ENCODE assay signal across 19 cellular contexts in genomic region chr3:66644549-66644948, GRCh38.
"Had no signal": no experiment of that assay in that cellular context is flagged by ENCODE, and none has a peak within 500 bp of the region (broad histone marks: within the 10 kb centered on the region; RNA-seq: fewer than 3 reads in every experiment).

No MANE protein-coding gene starts in this region.

- H3K4me1 Mint-ChIP-seq: activated B cell treated with CpG ODN at 0.5 μM for 24 hours; activated CD4-positive, alpha-beta T cell treated with anti-CD3 and anti-CD28 coated beads, Interleukin-2, amount 10 ng/mL, durations not matched to agents 24 days and 14 days; activated naive CD8-positive, alpha-beta T cell treated with anti-CD3 and anti-CD28 coated beads, Interleukin-2, amount 10 ng/mL, durations not matched to agents 7 days and 5 days; central memory CD8-positive, alpha-beta T cell had no signal

- DNase-seq: activated B cell treated with CpG ODN at 0.5 μM for 24 hours; activated CD4-positive, alpha-beta T cell treated with anti-CD3 and anti-CD28 coated beads, Interleukin-2, amount 10 ng/mL, durations not matched to agents 24 days and 14 days; activated CD8-positive, alpha-beta memory T cell treated with anti-CD3 and anti-CD28 coated beads for 24 hours; activated naive CD4-positive, alpha-beta T cell; activated naive CD8-positive, alpha-beta T cell treated with anti-CD3 and anti-CD28 coated beads, Interleukin-2, amount 10 ng/mL, durations not matched to agents 7 days and 5 days; anterior cingulate cortex; brain microvascular endothelial cell; effector CD4-positive, alpha-beta T cell; foreskin keratinocyte; midbrain; pancreas; sigmoid colon; spleen; stimulated activated CD4-positive, alpha-beta T cell treated with anti-CD3 and anti-CD28 coated beads, Interleukin-1b, Interleukin-23, amount 100 ng/mL, for 48 hours; T-helper 2 cell; thyroid gland; uterus had no signal

- ATAC-seq: foreskin keratinocyte had no signal

- H3K27me3 ChIP-seq: brain microvascular endothelial cell, foreskin keratinocyte, pancreas, sigmoid colon, spleen, thyroid gland, uterus had no signal

- H3K4me3 ChIP-seq: coronary artery, pancreas, sigmoid colon, spleen, thyroid gland, uterus had no signal

- H3K9me3 Mint-ChIP-seq: activated CD4-positive, alpha-beta T cell treated with anti-CD3 and anti-CD28 coated beads, Interleukin-2, amount 10 ng/mL, durations not matched to agents 24 days and 14 days; activated naive CD8-positive, alpha-beta T cell treated with anti-CD3 and anti-CD28 coated beads, Interleukin-2, amount 10 ng/mL, durations not matched to agents 7 days and 5 days had no signal

- H3K36me3 ChIP-seq: brain microvascular endothelial cell, pancreas, sigmoid colon, spleen, thyroid gland, uterus had no signal

- H3K27ac ChIP-seq: brain microvascular endothelial cell, coronary artery, foreskin keratinocyte, pancreas, sigmoid colon, spleen, thyroid gland, uterus had no signal

- H3K4me1 ChIP-seq: foreskin keratinocyte, pancreas, sigmoid colon, spleen, thyroid gland, uterus had no signal

- H3K27ac Mint-ChIP-seq: activated B cell treated with CpG ODN at 0.5 μM for 24 hours; activated CD4-positive, alpha-beta T cell treated with anti-CD3 and anti-CD28 coated beads, Interleukin-2, amount 10 ng/mL, durations not matched to agents 24 days and 14 days; activated naive CD8-positive, alpha-beta T cell treated with anti-CD3 and anti-CD28 coated beads, Interleukin-2, amount 10 ng/mL, durations not matched to agents 7 days and 5 days had no signal

- H3K4me3 Mint-ChIP-seq: activated B cell treated with CpG ODN at 0.5 μM for 24 hours; activated CD4-positive, alpha-beta T cell treated with anti-CD3 and anti-CD28 coated beads, Interleukin-2, amount 10 ng/mL, durations not matched to agents 24 days and 14 days; activated naive CD8-positive, alpha-beta T cell treated with anti-CD3 and anti-CD28 coated beads, Interleukin-2, amount 10 ng/mL, durations not matched to agents 7 days and 5 days; central memory CD8-positive, alpha-beta T cell had no signal

- H3K36me3 Mint-ChIP-seq: activated naive CD8-positive, alpha-beta T cell treated with anti-CD3 and anti-CD28 coated beads, Interleukin-2, amount 10 ng/mL, durations not matched to agents 7 days and 5 days had no signal
